In genomic region chr18:47930086-47930843, GRCh38 we compare ENCODE assay signal across 7 cellular contexts. TPM values are rescaled to one million over a fixed set of nuclear protein-coding genes. Genes with fewer than 3 reads are reported as not detected.
DNase-seq lines count a peak whose midpoint lies in the region; ATAC-seq and TF ChIP-seq lines count a peak whose summit lies in the region.

Gene SMAD2 (minus strand): TSS chr18:47930659. CDS start chr18:47896756, 33,903 bp downstream.

- H3K27me3 ChIP-seq in WERI-Rb-1 (ENCODE audit: insufficient read depth, low read depth, severe bottlenecking), result no peaks in the 10 kb centered on the region
- no peaks in the 10 kb centered on the region for H3K27me3 ChIP-seq in mammary epithelial cell (ENCODE audit: insufficient read depth, low read length)
- H3K27me3 ChIP-seq in spleen (replicated peaks in 1 of 7), result no peaks in the 10 kb centered on the region

- intact Hi-C loops in mammary epithelial cell (cut with micrococcal nuclease), result no loop called here
- intact Hi-C loops in spleen (cut with DNase I; ENCODE audit: low total_unique reads), result no loop called here

- no peak for TF ChIP-seq CTCF in WERI-Rb-1 (IDR thresholded peaks at IDR 0.05; ENCODE audit: low read depth, low read length)
- no peak for TF ChIP-seq CTCF in mammary epithelial cell (conservative IDR thresholded peaks at IDR 0.05 in 1 of 2, IDR thresholded peaks at IDR 0.05 in 1 of 2; ENCODE audit: extremely low read depth in 1 of 2, insufficient read depth in 1 of 2, low read depth in 1 of 2, low read length in 2 of 2)
- TF ChIP-seq CTCF in spleen (IDR thresholded peaks at IDR 0.05 in 8 of 11, conservative IDR thresholded peaks at IDR 0.05 in 3 of 11), result no peak

- H3K4me1 ChIP-seq in mammary epithelial cell (ENCODE audit: insufficient read depth, low read length) (peaks cover 15% of the 10 kb centered on the region), spleen (peaks cover 22 to 64% (median 46%) of the 10 kb centered on the region in 6 donors)

- dilution Hi-C loops in mammary epithelial cell (cut with HindIII; ENCODE audit: low sequenced_read_pairs), result no loop called here

- ATAC-seq in GM18511 (IDR thresholded peaks at IDR 0.05; ENCODE audit: unreplicated experiment) (peak; percentile 53), HG02938 (IDR thresholded peaks at IDR 0.05; ENCODE audit: unreplicated experiment) (peak; percentile 31)

- H3K27ac ChIP-seq in WERI-Rb-1 (peak within 1 kb of the TSS; percentile 94), mammary epithelial cell (ENCODE audit: insufficient read depth, low read depth, low read length) (peak within 1 kb of the TSS; percentile 95), spleen (peak within 1 kb of the TSS; percentile 97 to 100 (median 99))

- H3K9me3 ChIP-seq in WERI-Rb-1 (ENCODE audit: severe bottlenecking), result no peaks in the 10 kb centered on the region
- no peaks in the 10 kb centered on the region for H3K9me3 ChIP-seq in mammary epithelial cell (replicated peaks; ENCODE audit: insufficient read depth, low read length)
- no peaks in the 10 kb centered on the region for H3K9me3 ChIP-seq in spleen

- in situ Hi-C loops in mammary epithelial cell (cut with MboI; ENCODE audit: low sequenced_read_pairs in 2 of 2), result no loop called here

- peak within 1 kb of the TSS; percentile 96 for H3K4me3 ChIP-seq in WERI-Rb-1 (ENCODE audit: low read depth, low read length)
- peak within 1 kb of the TSS; percentile 78 to 87 (median 84) for H3K4me3 ChIP-seq in mammary epithelial cell (replicated peaks in 1 of 3; ENCODE audit: insufficient read depth in 1 of 3, low read depth in 2 of 3, low read length in 3 of 3)
- peak within 1 kb of the TSS; percentile 75 to 94 (median 84) for H3K4me3 ChIP-seq in spleen

- no peaks in the 10 kb centered on the region for H3K36me3 ChIP-seq in WERI-Rb-1
- no peaks in the 10 kb centered on the region for H3K36me3 ChIP-seq in mammary epithelial cell (ENCODE audit: insufficient read depth, low read length)
- H3K36me3 ChIP-seq in spleen, result no peaks in the 10 kb centered on the region

- peaks cover 48% of the 10 kb centered on the region for H3K79me2 ChIP-seq in mammary epithelial cell (ENCODE audit: insufficient read depth, low read length)

- H4K20me1 ChIP-seq in mammary epithelial cell (ENCODE audit: insufficient read depth, low read length), result no peaks in the 10 kb centered on the region

- H3K4me2 ChIP-seq in mammary epithelial cell (ENCODE audit: insufficient read depth, low read depth, low read length), result peak within 1 kb of the TSS; percentile 92

- WGBS in mammary epithelial cell (ENCODE audit: low coverage, missing lambda C conversion rate), result no CpG with 5 or more reads among the region's 87 CpGs
- WGBS in spleen, 5 donors, result 1 to 7% (median 1%) methylated on average over 14 to 87 of the region's 87 CpGs

- peak within 1 kb of the TSS; percentile 90 for H3K9ac ChIP-seq in mammary epithelial cell (ENCODE audit: insufficient read depth, low read length)

- H2AFZ ChIP-seq in mammary epithelial cell (ENCODE audit: low read depth, low read length), result peak within 1 kb of the TSS; percentile 95

- CTCF ChIA-PET in mammary epithelial cell (lab: Charles Lee; ENCODE audit: low non-redundant PET), result no interaction called here

- DNase-seq in NCI-H2107 treated with DMSO at 0.1 percent for 48 hours (lab: John Stamatoyannopoulos, UW; ENCODE audit: unreplicated experiment) (peak; percentile 48), WERI-Rb-1 (peak; percentile 92), mammary epithelial cell (peak; percentile 87), inferior parietal cortex (ENCODE audit: extremely low spot score) (peak; percentile 43), spleen (peak; percentile 97)

- BruUV-seq in mammary epithelial cell (replicated peaks; lab: Mats Ljungman, UMichigan), result no TSS peak

- peak in 1 of 3 donors; percentile 22 for TF ChIP-seq POLR2A in spleen (IDR thresholded peaks at IDR 0.05)

RNA-seq across cellular contexts. Expression of gene SMAD2, which starts in this region (rescaled TPM):
- total RNA-seq in mammary epithelial cell (100 to 1,000 TPM in 1 of 2 donors, 10 to 100 TPM in 1; 79.4 to 128 TPM), spleen (100 to 1,000 TPM in 4 of 7 donors, 10 to 100 TPM in 3; 76.4 to 162 (median 119) TPM)
- polyA plus RNA-seq in mammary epithelial cell (56.9 TPM), spleen (10 to 100 TPM; 13.2 to 33.3 (median 21.6) TPM)
- 102 TPM for polyA minus RNA-seq in mammary epithelial cell

Comparison
In these comparisons a context has a peak if more than half of its experiments do, and no peak if none do; other contexts are left out.
1. Peak in every context shown above with its lines: DNase-seq, ATAC-seq, H3K4me3 ChIP-seq and H3K27ac ChIP-seq.
2. DNase-seq: peak in every context shown above with its lines; median percentile 97 in spleen; 92 in WERI-Rb-1; 87 in mammary epithelial cell; 48 in NCI-H2107 treated with DMSO at 0.1 percent for 48 hours; 43 in inferior parietal cortex.